In the genomic region with DNA sequence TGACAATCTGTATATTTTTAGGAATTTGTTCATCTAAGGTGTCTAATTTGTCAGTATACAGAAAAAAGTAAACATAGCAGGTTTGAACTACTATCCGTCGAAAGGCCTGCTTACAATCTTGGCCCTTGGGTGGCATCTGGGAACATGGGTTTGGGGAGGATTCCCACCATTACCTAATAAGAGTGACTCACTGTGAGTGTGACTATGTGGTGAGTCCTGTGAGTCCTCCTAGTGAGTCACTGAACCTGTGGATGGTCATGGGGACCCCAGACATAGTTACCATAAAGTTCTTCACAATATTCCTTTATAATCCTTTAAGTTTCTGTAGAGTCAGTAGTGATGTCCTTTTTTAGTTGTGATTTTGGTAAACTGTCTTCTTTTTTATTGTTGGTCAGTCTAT, we compare ENCODE assay signal across 30 cellular contexts. TPM values are rescaled to one million over a fixed set of nuclear protein-coding genes. Genes with fewer than 3 reads are reported as not detected.
DNase-seq lines count a peak whose midpoint lies in the region; ATAC-seq, FAIRE-seq and TF ChIP-seq lines count a peak whose summit lies in the region.
"Had no signal": no experiment of that assay in that cellular context is flagged by ENCODE, and none has a peak within 500 bp of the region (broad histone marks: within the 10 kb centered on the region; RNA-seq: fewer than 3 reads in every experiment).

No MANE protein-coding gene starts in this region.

- peaks cover 53% of the 10 kb centered on the region for H3K36me3 Mint-ChIP-seq in activated naive CD8-positive, alpha-beta T cell treated with anti-CD3 and anti-CD28 coated beads, Interleukin-2, amount 50 U/mL, for 24 hours (ENCODE audit: low read depth)
- H3K36me3 Mint-ChIP-seq in activated naive CD8-positive, alpha-beta T cell treated with anti-CD3 and anti-CD28 coated beads for 36 hours = peaks cover 47% of the 10 kb centered on the region
- peaks cover 28 to 57% (median 54%) of the 10 kb centered on the region in 3 donors for H3K36me3 Mint-ChIP-seq in immature natural killer cell

- DNase-seq in activated naive CD8-positive, alpha-beta T cell treated with anti-CD3 and anti-CD28 coated beads, Interleukin-2, amount 50 U/mL, for 24 hours = no peak
- no peak for DNase-seq in activated naive CD8-positive, alpha-beta T cell treated with anti-CD3 and anti-CD28 coated beads for 36 hours
- DNase-seq in amniotic epithelial cell (ENCODE audit: low read depth) (peak; percentile 45), fibroblast of villous mesenchyme (ENCODE audit: low read depth) (peak; percentile 17), urothelium cell line (ENCODE audit: low spot score) (peak; percentile 16), immature natural killer cell (no peak), stomach (no peak)
- DNase-seq: activated CD8-positive, alpha-beta T cell treated with anti-CD3 and anti-CD28 coated beads for 36 hours; activated naive CD4-positive, alpha-beta T cell treated with anti-CD3 and anti-CD28 coated beads, Interleukin-2, amount 10 ng/mL, durations not matched to agents 7 days and 5 days; activated T-cell treated with anti-CD3 and anti-CD28 coated beads, Interleukin-2, amount 50 U/mL, for 24 hours; body of pancreas; cortex of kidney; GF-D8; heart left ventricle; islet precursor cell; NCI-H1048; NCI-H2107; NCI-H69; SJCRH30; small intestine; stimulated activated CD4-positive, alpha-beta T cell treated with anti-CD3 and anti-CD28 coated beads, Interleukin-4, amount 100 ng/mL, for 4 hours; T-helper 2 cell had no signal

- intact Hi-C loops in stomach (cut with DNase I; ENCODE audit: low total_unique reads) = no loop called here

- H3K4me1 Mint-ChIP-seq in activated naive CD8-positive, alpha-beta T cell treated with anti-CD3 and anti-CD28 coated beads, Interleukin-2, amount 50 U/mL, for 24 hours = peaks cover 5% of the 10 kb centered on the region
- H3K4me1 Mint-ChIP-seq in activated naive CD8-positive, alpha-beta T cell treated with anti-CD3 and anti-CD28 coated beads for 36 hours = no peaks in the 10 kb centered on the region
- H3K4me1 Mint-ChIP-seq in immature natural killer cell = peaks cover 0 to 1% of the 10 kb centered on the region in 2 donors
- H3K4me1 Mint-ChIP-seq: activated naive CD4-positive, alpha-beta T cell treated with anti-CD3 and anti-CD28 coated beads, Interleukin-2, amount 10 ng/mL, durations not matched to agents 7 days and 5 days had no signal

- FAIRE-seq in urothelium cell line (lab: Jason Lieb, UNC) = no peak
- FAIRE-seq: D721Med, GM12878 had no signal

- H3K4me3 ChIP-seq in fibroblast of villous mesenchyme (ENCODE audit: low read depth, low read length) (no peak overlapping the region), stomach (no peak overlapping the region)
- H3K4me3 ChIP-seq: BLaER1, body of pancreas, GM12878, heart left ventricle, SJCRH30, thoracic aorta had no signal

- peaks cover 0 to 13% (median 8%) of the 10 kb centered on the region in 4 donors for H3K9me3 ChIP-seq in stomach
- H3K9me3 ChIP-seq: body of pancreas had no signal

- TF ChIP-seq CTCF in fibroblast of villous mesenchyme (IDR thresholded peaks at IDR 0.05; ENCODE audit: insufficient read depth, low read depth, low read length) (no peak), stomach (IDR thresholded peaks at IDR 0.05) (no peak)

- H3K27me3 Mint-ChIP-seq in activated naive CD8-positive, alpha-beta T cell treated with anti-CD3 and anti-CD28 coated beads, Interleukin-2, amount 50 U/mL, for 24 hours = no peaks in the 10 kb centered on the region
- no peaks in the 10 kb centered on the region for H3K27me3 Mint-ChIP-seq in activated naive CD8-positive, alpha-beta T cell treated with anti-CD3 and anti-CD28 coated beads for 36 hours
- peaks cover 0 to 1% (median 0%) of the 10 kb centered on the region in 3 donors for H3K27me3 Mint-ChIP-seq in immature natural killer cell (ENCODE audit: low read depth in 3 of 3)
- H3K27me3 Mint-ChIP-seq: activated CD8-positive, alpha-beta T cell treated with anti-CD3 and anti-CD28 coated beads for 36 hours; activated naive CD4-positive, alpha-beta T cell treated with anti-CD3 and anti-CD28 coated beads, Interleukin-2, amount 10 ng/mL, durations not matched to agents 7 days and 5 days; activated T-cell treated with anti-CD3 and anti-CD28 coated beads, Interleukin-2, amount 50 U/mL, for 24 hours; progenitor cell of endocrine pancreas had no signal

- peaks cover 3 to 60% (median 46%) of the 10 kb centered on the region in 4 donors for H3K36me3 ChIP-seq in stomach

- TF ChIP-seq POLR2A in stomach (IDR thresholded peaks at IDR 0.05) (no peak), GM18505 (IDR thresholded peaks at IDR 0.05; ENCODE audit: borderline replicate concordance, extremely low read depth, insufficient read depth, insufficient read length) (no peak)

- ATAC-seq in activated naive CD8-positive, alpha-beta T cell treated with anti-CD3 and anti-CD28 coated beads, Interleukin-2, amount 50 U/mL, for 24 hours = peak; percentile 49
- no peak for ATAC-seq in GM18505 (IDR thresholded peaks at IDR 0.05; ENCODE audit: unreplicated experiment)
- ATAC-seq: activated CD8-positive, alpha-beta T cell treated with anti-CD3 and anti-CD28 coated beads for 36 hours; body of pancreas; GM12878; heart left ventricle; WTC11 had no signal

- H3K4me1 ChIP-seq in stomach = no peaks in the 10 kb centered on the region
- H3K4me1 ChIP-seq: BLaER1, body of pancreas, heart left ventricle, SJCRH30 had no signal

- peaks cover 22% of the 10 kb centered on the region for H3K9me3 Mint-ChIP-seq in activated naive CD8-positive, alpha-beta T cell treated with anti-CD3 and anti-CD28 coated beads, Interleukin-2, amount 50 U/mL, for 24 hours
- peaks cover 12% of the 10 kb centered on the region for H3K9me3 Mint-ChIP-seq in activated naive CD8-positive, alpha-beta T cell treated with anti-CD3 and anti-CD28 coated beads for 36 hours
- H3K9me3 Mint-ChIP-seq in immature natural killer cell = peaks cover 0 to 20% (median 12%) of the 10 kb centered on the region in 6 donors

- H3K27ac Mint-ChIP-seq in activated naive CD8-positive, alpha-beta T cell treated with anti-CD3 and anti-CD28 coated beads, Interleukin-2, amount 50 U/mL, for 24 hours = no peak overlapping the region
- H3K27ac Mint-ChIP-seq in activated naive CD8-positive, alpha-beta T cell treated with anti-CD3 and anti-CD28 coated beads for 36 hours = no peak overlapping the region
- H3K27ac Mint-ChIP-seq in immature natural killer cell = no peak overlapping the region
- H3K27ac Mint-ChIP-seq: activated CD8-positive, alpha-beta T cell treated with anti-CD3 and anti-CD28 coated beads for 36 hours; activated naive CD4-positive, alpha-beta T cell treated with anti-CD3 and anti-CD28 coated beads, Interleukin-2, amount 10 ng/mL, durations not matched to agents 7 days and 5 days; activated T-cell treated with anti-CD3 and anti-CD28 coated beads, Interleukin-2, amount 50 U/mL, for 24 hours; progenitor cell of endocrine pancreas; WTC11 had no signal

- no peak overlapping the region for H3K4me3 Mint-ChIP-seq in activated naive CD8-positive, alpha-beta T cell treated with anti-CD3 and anti-CD28 coated beads, Interleukin-2, amount 50 U/mL, for 24 hours
- H3K4me3 Mint-ChIP-seq in activated naive CD8-positive, alpha-beta T cell treated with anti-CD3 and anti-CD28 coated beads for 36 hours = no peak overlapping the region
- no peak overlapping the region for H3K4me3 Mint-ChIP-seq in immature natural killer cell
- H3K4me3 Mint-ChIP-seq: activated CD8-positive, alpha-beta T cell treated with anti-CD3 and anti-CD28 coated beads for 36 hours; activated naive CD4-positive, alpha-beta T cell treated with anti-CD3 and anti-CD28 coated beads, Interleukin-2, amount 10 ng/mL, durations not matched to agents 7 days and 5 days; activated T-cell treated with anti-CD3 and anti-CD28 coated beads, Interleukin-2, amount 50 U/mL, for 24 hours; WTC11 had no signal

- TF ChIP-seq EP300 in stomach (IDR thresholded peaks at IDR 0.05) = no peak

- no peak overlapping the region for H3K27ac ChIP-seq in stomach
- H3K27ac ChIP-seq: 22Rv1, BLaER1, body of pancreas, heart left ventricle, SJCRH30, thoracic aorta had no signal

- no peaks in the 10 kb centered on the region for H3K27me3 ChIP-seq in stomach
- H3K27me3 ChIP-seq: BLaER1, body of pancreas, heart left ventricle, SJCRH30 had no signal

- WGBS in stomach, 5 donors = 95 to 99% (median 98%) methylated on average over 2 of the region's 2 CpGs

RNA-seq across cellular contexts. Expression of gene RNF130, which starts 37.0 kb away (rescaled TPM):
- total RNA-seq in activated naive CD8-positive, alpha-beta T cell treated with anti-CD3 and anti-CD28 coated beads for 36 hours = 10 to 100 TPM in 1 of 2 experiments, 1 to 10 TPM in 1; 10.0 to 10.8 TPM
- 9.7 and 12.1 TPM in 2 replicates for total RNA-seq in fibroblast of villous mesenchyme
- 10 to 100 TPM; 24.8 to 42.8 (median 38.2) TPM for polyA plus RNA-seq in immature natural killer cell
- 10 to 100 TPM; 27.0 to 87.8 (median 73.2) TPM for total RNA-seq in stomach
- 10 to 100 TPM; 36.9 to 47.8 (median 39.5) TPM for polyA plus RNA-seq in stomach

Comparison
In these comparisons a context has a peak if more than half of its experiments do, and no peak if none do; other contexts are left out.
1. DNase-seq: peak in amniotic epithelial cell (single experiment), fibroblast of villous mesenchyme (single experiment) and urothelium cell line (single experiment); none in activated naive CD8-positive, alpha-beta T cell treated with anti-CD3 and anti-CD28 coated beads, Interleukin-2, amount 50 U/mL, for 24 hours (single experiment), activated naive CD8-positive, alpha-beta T cell treated with anti-CD3 and anti-CD28 coated beads for 36 hours (single experiment), immature natural killer cell (0 of 3) and stomach (single experiment).